ENCODE assay signal across 1 cellular context in the genomic region with DNA sequence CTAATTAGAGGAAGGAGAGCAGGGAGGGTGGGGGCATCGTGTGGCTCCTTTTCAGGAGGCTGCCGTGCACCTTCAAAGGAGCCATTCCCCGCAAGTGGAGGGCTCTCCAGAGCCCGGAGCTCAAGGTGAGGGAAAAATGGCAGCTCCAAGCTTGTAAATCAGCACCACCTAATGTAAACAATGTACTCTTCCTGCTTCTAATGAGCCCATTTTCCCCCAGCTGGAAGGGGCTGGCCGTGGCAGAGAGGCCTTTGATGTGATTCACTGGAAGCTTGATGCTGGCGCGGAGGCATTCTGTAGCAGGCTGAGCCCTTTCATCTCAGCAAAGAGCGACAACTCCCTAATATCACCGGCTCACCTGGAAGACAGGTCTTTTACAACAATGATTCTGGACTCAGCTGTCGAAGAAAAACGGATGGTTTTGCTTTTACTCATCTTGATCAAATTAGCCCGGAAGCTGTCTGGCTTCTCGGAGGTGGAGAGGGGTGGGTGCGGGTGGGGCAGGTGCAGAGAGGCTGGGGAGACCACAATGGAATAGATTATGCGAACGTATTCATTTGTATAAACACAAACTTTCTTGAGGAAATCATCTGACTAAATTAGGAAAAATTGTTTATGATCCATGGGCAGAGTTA.
TF ChIP-seq lines count a peak whose summit lies in the region.

No MANE protein-coding gene starts in this region.

TF ChIP-seq in H1, 55 proteins besides CTCF, POLR2A, EP300 and RAD21 (continued from another document):
- no peak for TF ChIP-seq EGR1 (IDR thresholded peaks at IDR 0.05; ENCODE audit: borderline replicate concordance, low read depth, low read length)
